ENCODE assay signal across 17 cellular contexts in genomic region chr6:91149246-91149645, GRCh38.
"Had no signal": no experiment of that assay in that cellular context is flagged by ENCODE, and none has a peak within 500 bp of the region (broad histone marks: within the 10 kb centered on the region; RNA-seq: fewer than 3 reads in every experiment).

No MANE protein-coding gene starts in this region.

- H3K4me1 Mint-ChIP-seq: activated naive CD8-positive, alpha-beta T cell treated with anti-CD3 and anti-CD28 coated beads for 36 hours had no signal

- FAIRE-seq: colon, frontal cortex, keratinocyte had no signal

- DNase-seq: activated CD4-positive, alpha-beta memory T cell treated with anti-CD3 and anti-CD28 coated beads for 36 hours; activated CD4-positive, alpha-beta T cell treated with anti-CD3 and anti-CD28 coated beads for 1 hour; activated effector memory CD4-positive, alpha-beta T cell treated with anti-CD3 and anti-CD28 coated beads, Interleukin-2, amount 50 U/mL, for 16 hours; activated naive CD8-positive, alpha-beta T cell treated with anti-CD3 and anti-CD28 coated beads for 36 hours; activated T-cell treated with anti-CD3 and anti-CD28 coated beads, Interleukin-2, amount 50 U/mL, for 4 hours; anterior cingulate cortex; esophagus squamous epithelium; heart left ventricle; left ventricle myocardium superior; naive B cell; stomach had no signal

- H3K36me3 ChIP-seq: cardiac muscle cell, esophagus squamous epithelium, heart left ventricle, stomach, vagina had no signal

- H3K27me3 ChIP-seq: cardiac muscle cell, esophagus squamous epithelium, heart left ventricle, stomach, vagina had no signal

- H3K9me3 Mint-ChIP-seq: activated CD4-positive, alpha-beta memory T cell treated with anti-CD3 and anti-CD28 coated beads for 36 hours; activated naive CD8-positive, alpha-beta T cell treated with anti-CD3 and anti-CD28 coated beads for 36 hours had no signal

- H3K27ac Mint-ChIP-seq: activated CD4-positive, alpha-beta memory T cell treated with anti-CD3 and anti-CD28 coated beads for 36 hours; activated naive CD8-positive, alpha-beta T cell treated with anti-CD3 and anti-CD28 coated beads for 36 hours; naive B cell had no signal

- ATAC-seq: activated T-cell treated with anti-CD3 and anti-CD28 coated beads, Interleukin-2, amount 50 U/mL, for 4 hours; heart left ventricle; left ventricle myocardium superior had no signal

- H3K27me3 Mint-ChIP-seq: activated CD4-positive, alpha-beta memory T cell treated with anti-CD3 and anti-CD28 coated beads for 36 hours; activated naive CD8-positive, alpha-beta T cell treated with anti-CD3 and anti-CD28 coated beads for 36 hours had no signal

- H3K36me3 Mint-ChIP-seq: activated CD4-positive, alpha-beta memory T cell treated with anti-CD3 and anti-CD28 coated beads for 36 hours; activated naive CD8-positive, alpha-beta T cell treated with anti-CD3 and anti-CD28 coated beads for 36 hours; naive B cell had no signal

- H3K9me3 ChIP-seq: esophagus squamous epithelium, heart left ventricle, stomach, vagina had no signal

- H3K4me3 ChIP-seq: cardiac muscle cell, esophagus squamous epithelium, heart left ventricle, skin epidermis, stomach, vagina had no signal

- H3K4me1 ChIP-seq: esophagus squamous epithelium, heart left ventricle, stomach, vagina had no signal

- H3K4me3 Mint-ChIP-seq: activated CD4-positive, alpha-beta memory T cell treated with anti-CD3 and anti-CD28 coated beads for 36 hours; activated naive CD8-positive, alpha-beta T cell treated with anti-CD3 and anti-CD28 coated beads for 36 hours; activated T-cell treated with anti-CD3 and anti-CD28 coated beads, Interleukin-2, amount 50 U/mL, for 4 hours; naive B cell had no signal

- H3K27ac ChIP-seq: cardiac muscle cell, esophagus squamous epithelium, heart left ventricle, skin epidermis, stomach, vagina had no signal
